1 cellular context compared by ENCODE assay signal in genomic region chr15:90860942-90861675, GRCh38.
TF ChIP-seq lines count a peak whose summit lies in the region.

No MANE protein-coding gene starts in this region.

TF ChIP-seq in HepG2, 621 proteins besides CTCF, POLR2A, EP300 and RAD21 (continued from another document and continues in another):
- TF ChIP-seq MXD1 (CRISPR knock-in tag; IDR thresholded peaks at IDR 0.05) (no peak), ZNF615 (CRISPR knock-in tag; IDR thresholded peaks at IDR 0.05; ENCODE audit: borderline replicate concordance) (no peak), ZNF142 (CRISPR knock-in tag; IDR thresholded peaks at IDR 0.05) (no peak), ZBTB46 (CRISPR knock-in tag; IDR thresholded peaks at IDR 0.05; ENCODE audit: borderline replicate concordance) (no peak), ZNF234 (CRISPR knock-in tag; conservative IDR thresholded peaks at IDR 0.05) (no peak), TBX3 (IDR thresholded peaks at IDR 0.05; ENCODE audit: borderline replicate concordance) (peak; percentile 61; the same call in 1 of the 2 replicates), TMF1 (CRISPR knock-in tag; IDR thresholded peaks at IDR 0.05; ENCODE audit: low read depth) (no peak), ZFP1 (CRISPR knock-in tag; IDR thresholded peaks at IDR 0.05) (0 out of 2 replicates have a peak, but pooled peaks have one; percentile 57), TAF15 (IDR thresholded peaks at IDR 0.05; ENCODE audit: low read depth, low read length, poor library complexity, severe bottlenecking) (no peak), ZNF552 (CRISPR knock-in tag; IDR thresholded peaks at IDR 0.05; ENCODE audit: borderline replicate concordance) (no peak), ZNF619 (CRISPR knock-in tag; IDR thresholded peaks at IDR 0.05) (no peak), ELF3 (CRISPR knock-in tag; IDR thresholded peaks at IDR 0.05) (peak; percentile 70), KLF12 (CRISPR knock-in tag; IDR thresholded peaks at IDR 0.05; ENCODE audit: borderline replicate concordance) (no peak), ZBTB39 (CRISPR knock-in tag; IDR thresholded peaks at IDR 0.05) (no peak), MTERF4 (CRISPR knock-in tag; IDR thresholded peaks at IDR 0.05) (no peak), MIER3 (CRISPR knock-in tag; IDR thresholded peaks at IDR 0.05; ENCODE audit: borderline replicate concordance) (peak; percentile 78; the same call in 1 of the 2 replicates), THAP11 (CRISPR knock-in tag; IDR thresholded peaks at IDR 0.05) (peak; percentile 78), ZBTB25 (CRISPR knock-in tag; IDR thresholded peaks at IDR 0.05) (peak; percentile 89), SNAPC2 (CRISPR knock-in tag; IDR thresholded peaks at IDR 0.05) (no peak), ZNF616 (CRISPR knock-in tag; IDR thresholded peaks at IDR 0.05; ENCODE audit: low read depth) (no peak), STAT5B (CRISPR knock-in tag; IDR thresholded peaks at IDR 0.05) (no peak), NCOA5 (CRISPR knock-in tag; IDR thresholded peaks at IDR 0.05) (no peak), ZNF766 (CRISPR knock-in tag; IDR thresholded peaks at IDR 0.05; ENCODE audit: borderline replicate concordance) (0 out of 2 replicates have a peak, but pooled peaks have one; percentile 39), BCL6 (CRISPR knock-in tag; IDR thresholded peaks at IDR 0.05) (peak; percentile 97), ZNF274 (CRISPR knock-in tag; IDR thresholded peaks at IDR 0.05) (no peak), JARID2 (CRISPR knock-in tag; IDR thresholded peaks at IDR 0.05; ENCODE audit: insufficient replicate concordance) (no peak), TBL1XR1 (IDR thresholded peaks at IDR 0.05; ENCODE audit: borderline replicate concordance, low read length, partially characterized antibody) (peak; percentile 69), HOMEZ (CRISPR knock-in tag; IDR thresholded peaks at IDR 0.05; ENCODE audit: low read depth) (0 out of 2 replicates have a peak, but pooled peaks have one; percentile 21), CREB1 (IDR thresholded peaks at IDR 0.05) (peak; percentile 39; the same call in 1 of the 2 replicates), CREB1 (CRISPR knock-in tag; IDR thresholded peaks at IDR 0.05) (peak; percentile 79), ZMYM2 (CRISPR knock-in tag; IDR thresholded peaks at IDR 0.05) (no peak), HOXA5 (CRISPR knock-in tag; IDR thresholded peaks at IDR 0.05) (no peak; the same call in 1 of the 2 replicates), ZNF629 (CRISPR knock-in tag; conservative IDR thresholded peaks at IDR 0.05) (peak; percentile 66), ZBTB49 (CRISPR knock-in tag; IDR thresholded peaks at IDR 0.05; ENCODE audit: borderline replicate concordance) (no peak), MZF1 (CRISPR knock-in tag; IDR thresholded peaks at IDR 0.05; ENCODE audit: borderline replicate concordance) (no peak), FOXP4 (CRISPR knock-in tag; IDR thresholded peaks at IDR 0.05) (peak; percentile 86), ZNF761 (CRISPR knock-in tag; conservative IDR thresholded peaks at IDR 0.05) (no peak), ZNF280B (CRISPR knock-in tag; IDR thresholded peaks at IDR 0.05; ENCODE audit: borderline replicate concordance) (no peak), GTF2F1 (IDR thresholded peaks at IDR 0.05; ENCODE audit: low read length) (no peak), ZNF143 (CRISPR knock-in tag; IDR thresholded peaks at IDR 0.05) (no peak), STAG1 (CRISPR knock-in tag; IDR thresholded peaks at IDR 0.05) (no peak), KLF15 (CRISPR knock-in tag; IDR thresholded peaks at IDR 0.05; ENCODE audit: borderline replicate concordance) (no peak), CBX5 (CRISPR knock-in tag; IDR thresholded peaks at IDR 0.05; ENCODE audit: borderline replicate concordance) (no peak), ZNF496 (CRISPR knock-in tag; IDR thresholded peaks at IDR 0.05; ENCODE audit: insufficient replicate concordance) (no peak)
